8 cellular contexts compared by ENCODE assay signal in the genomic region with DNA sequence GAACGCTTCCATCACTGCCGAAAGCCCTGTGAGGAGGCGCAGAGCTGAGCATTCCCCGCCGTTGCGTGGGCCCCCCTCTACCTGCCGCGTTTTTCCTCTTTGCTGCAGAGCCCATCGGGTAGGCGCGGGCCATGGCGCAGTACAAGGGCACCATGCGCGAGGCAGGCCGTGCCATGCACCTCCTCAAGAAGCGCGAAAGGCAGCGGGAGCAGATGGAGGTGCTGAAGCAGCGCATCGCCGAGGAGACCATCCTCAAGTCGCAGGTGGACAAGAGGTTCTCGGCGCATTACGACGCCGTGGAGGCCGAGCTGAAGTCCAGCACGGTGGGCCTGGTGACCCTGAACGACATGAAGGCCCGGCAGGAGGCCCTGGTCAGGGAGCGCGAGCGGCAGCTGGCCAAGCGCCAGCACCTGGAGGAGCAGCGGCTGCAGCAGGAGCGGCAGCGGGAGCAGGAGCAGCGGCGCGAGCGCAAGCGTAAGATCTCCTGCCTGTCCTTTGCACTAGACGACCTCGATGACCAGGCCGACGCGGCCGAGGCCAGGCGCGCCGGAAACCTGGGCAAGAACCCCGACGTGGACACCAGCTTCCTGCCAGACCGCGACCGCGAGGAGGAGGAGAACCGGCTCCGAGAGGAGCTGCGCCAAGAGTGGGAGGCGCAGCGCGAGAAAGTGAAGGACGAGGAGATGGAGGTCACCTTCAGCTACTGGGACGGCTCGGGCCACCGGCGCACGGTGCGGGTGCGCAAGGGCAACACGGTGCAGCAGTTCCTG. TPM values are rescaled to one million over a fixed set of nuclear protein-coding genes. Genes with fewer than 3 reads are reported as not detected.
DNase-seq lines count a peak whose midpoint lies in the region; TF ChIP-seq lines count a peak whose summit lies in the region.

No MANE protein-coding gene starts in this region.

- peak overlapping the region; percentile 67 for H4K91ac ChIP-seq in trophoblast cell (ENCODE audit: low read depth, low read length)

- TF ChIP-seq CTCF in GM13976 (IDR thresholded peaks at IDR 0.05; ENCODE audit: borderline replicate concordance, control extremely low read depth, extremely low read depth, insufficient read depth, missing control alignments) (no peak), fibroblast of the aortic adventitia (IDR thresholded peaks at IDR 0.05; ENCODE audit: insufficient read depth, low read length) (no peak)

- no peaks in the 10 kb centered on the region for H3K36me3 ChIP-seq in trophoblast cell (ENCODE audit: control insufficient read depth in 1 of 2, insufficient read depth in 2 of 2, low read length in 2 of 2)

- H3K9me3 Mint-ChIP-seq in T-helper 1 cell treated with Interleukin-12 subunit alpha and Interleukin-12 subunit beta and Interleukin-4 antibody, amounts not matched to agents 30 μg/mL and 1 μg/mL, for 36 hours: no peaks in the 10 kb centered on the region

- no peak overlapping the region for H2BK5ac ChIP-seq in trophoblast cell (ENCODE audit: low read depth, low read length, poor library complexity)

- no peaks in the 10 kb centered on the region for H3K36me3 Mint-ChIP-seq in T-helper 1 cell treated with Interleukin-12 subunit alpha and Interleukin-12 subunit beta and Interleukin-4 antibody, amounts not matched to agents 30 μg/mL and 1 μg/mL, for 36 hours (ENCODE audit: low read depth)

- peak overlapping the region; percentile 55 for H3K14ac ChIP-seq in trophoblast cell (ENCODE audit: low read length)

- peaks cover 9 to 11% of the 10 kb centered on the region in 2 experiments for H3K4me1 ChIP-seq in trophoblast cell (ENCODE audit: control insufficient read depth in 1 of 2, insufficient read depth in 2 of 2, low read length in 2 of 2)

- no peak overlapping the region for H3K4ac ChIP-seq in trophoblast cell (ENCODE audit: low read depth, low read length)

- peak overlapping the region; percentile 72 for H3K4me2 ChIP-seq in trophoblast cell (ENCODE audit: low read length)

- peaks cover 8% of the 10 kb centered on the region for H3K27me3 Mint-ChIP-seq in T-helper 1 cell treated with Interleukin-12 subunit alpha and Interleukin-12 subunit beta and Interleukin-4 antibody, amounts not matched to agents 30 μg/mL and 1 μg/mL, for 36 hours (ENCODE audit: low read depth)

- no peak overlapping the region for H2BK12ac ChIP-seq in trophoblast cell (ENCODE audit: low read length)

- peak overlapping the region; percentile 77 for H2AFZ ChIP-seq in trophoblast cell (ENCODE audit: insufficient read depth, low read length, poor library complexity)

- WGBS in trophoblast cell (ENCODE audit: extremely low coverage, insufficient coverage, insufficient read length): no CpG with 5 or more reads among the region's 73 CpGs

- no peaks in the 10 kb centered on the region for H3K27me3 ChIP-seq in trophoblast cell (ENCODE audit: insufficient read depth, low read length)

- H3K9ac ChIP-seq in trophoblast cell (ENCODE audit: low read length): no peak overlapping the region

- H3K4me3 ChIP-seq in fibroblast of the aortic adventitia (ENCODE audit: low read depth, low read length): peak overlapping the region; percentile 65
- H3K4me3 ChIP-seq in trophoblast cell (ENCODE audit: low read depth, low read length): peak overlapping the region; percentile 75

- intact Hi-C loops in posterior vena cava (cut with DNase I): no loop called here

- H3K79me2 ChIP-seq in trophoblast cell (ENCODE audit: control insufficient read depth, insufficient read depth, low read length, poor library complexity): peaks cover 5% of the 10 kb centered on the region

- H3K4me3 Mint-ChIP-seq in T-helper 1 cell treated with Interleukin-12 subunit alpha and Interleukin-12 subunit beta and Interleukin-4 antibody, amounts not matched to agents 30 μg/mL and 1 μg/mL, for 36 hours: peak overlapping the region; percentile 65

- peak overlapping the region; percentile 9 for H3K27ac Mint-ChIP-seq in T-helper 1 cell treated with Interleukin-12 subunit alpha and Interleukin-12 subunit beta and Interleukin-4 antibody, amounts not matched to agents 30 μg/mL and 1 μg/mL, for 36 hours

- H3K79me1 ChIP-seq in trophoblast cell (ENCODE audit: low read length): peaks cover 7% of the 10 kb centered on the region

- H3K18ac ChIP-seq in trophoblast cell (ENCODE audit: low read length): peak overlapping the region; percentile 67

- no peak overlapping the region for H3K27ac ChIP-seq in trophoblast cell (ENCODE audit: low read depth, low read length)

- in situ Hi-C loops in GM13976 (cut with MboI; ENCODE audit: low sequenced_read_pairs, unreplicated experiment): no loop called here

- peak overlapping the region; percentile 97 for H4K8ac ChIP-seq in trophoblast cell (ENCODE audit: low read depth, low read length)

- no peak overlapping the region for H3K23ac ChIP-seq in trophoblast cell (ENCODE audit: low read length)

- H4K12ac ChIP-seq in trophoblast cell (ENCODE audit: low read depth, low read length): peak overlapping the region; percentile 75

- DNase-seq in GM13976 (ENCODE audit: low spot score): peak; percentile 35
- DNase-seq in fibroblast of the aortic adventitia (ENCODE audit: low read depth): no peak
- DNase-seq in trophoblast cell: peak in 1 of 2 donors; percentile 6
- DNase-seq in SIG-M5 (lab: John Stamatoyannopoulos, UW): no peak
- DNase-seq in RKO (ENCODE audit: low spot score): no peak
- DNase-seq in posterior vena cava (ENCODE audit: low spot score): no peak
- DNase-seq in NCI-H1930 (lab: John Stamatoyannopoulos, UW): no peak

- H2BK120ac ChIP-seq in trophoblast cell (ENCODE audit: insufficient read depth, low read length, poor library complexity): no peak overlapping the region

- peaks cover 20% of the 10 kb centered on the region for H3K4me1 Mint-ChIP-seq in T-helper 1 cell treated with Interleukin-12 subunit alpha and Interleukin-12 subunit beta and Interleukin-4 antibody, amounts not matched to agents 30 μg/mL and 1 μg/mL, for 36 hours (ENCODE audit: low read depth)

- H3K9me3 ChIP-seq in trophoblast cell (ENCODE audit: insufficient read depth, low read depth, low read length): peaks cover 10% of the 10 kb centered on the region

- H2AK5ac ChIP-seq in trophoblast cell (ENCODE audit: low read length): peak overlapping the region; percentile 32

RNA-seq across cellular contexts. Expression of a gene that starts 0.7 kb away (rescaled TPM):
- total RNA-seq in fibroblast of the aortic adventitia (ENCODE audit: low replicate concordance) (6.0 and 7.4 TPM in 2 replicates), posterior vena cava (1 to 10 TPM; 4.8 to 7.5 TPM)
- 1.3 TPM in 2 replicates for polyA plus RNA-seq in trophoblast cell (2013)
